In the genomic region with DNA sequence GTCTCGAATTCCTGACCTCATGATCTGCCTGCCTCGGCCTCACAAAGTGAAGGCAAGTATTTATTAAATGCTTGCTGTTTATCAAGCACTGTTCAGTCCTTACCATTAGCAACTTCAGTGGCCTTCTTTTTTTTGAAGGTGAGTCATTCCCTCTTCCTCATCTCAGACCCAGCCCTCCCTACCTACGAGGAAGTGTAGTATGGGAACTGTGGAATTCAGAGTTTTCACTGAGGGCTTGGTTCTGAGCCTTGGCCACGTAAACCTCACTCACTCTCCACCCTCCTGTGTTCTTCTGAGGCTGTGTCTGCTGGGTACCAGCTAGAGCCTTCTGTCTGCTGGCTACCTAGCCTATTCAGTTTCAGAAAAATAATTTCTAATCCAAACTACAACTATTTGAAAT, we compare ENCODE assay signal across 17 cellular contexts.
A peak's percentile ranks its signal among the peaks of the same experiment; 100 is the strongest.
DNase-seq lines count a peak whose midpoint lies in the region; ATAC-seq and TF ChIP-seq lines count a peak whose summit lies in the region.
"Had no signal": no experiment of that assay in that cellular context is flagged by ENCODE, and none has a peak within 500 bp of the region (broad histone marks: within the 10 kb centered on the region; RNA-seq: fewer than 3 reads in every experiment).

No MANE protein-coding gene starts in this region.

- 53% methylated on average over 4 of the region's 4 CpGs for WGBS in mammary epithelial cell (ENCODE audit: low coverage, missing lambda C conversion rate)

- H3K27me3 ChIP-seq in mammary epithelial cell (ENCODE audit: insufficient read depth, low read length): no peaks in the 10 kb centered on the region
- H3K27me3 ChIP-seq: SJSA1, transverse colon had no signal

- intact Hi-C loops in CD14-positive monocyte (cut with micrococcal nuclease): no loop called here
- intact Hi-C loops in mammary epithelial cell (cut with micrococcal nuclease): no loop called here

- H3K4me1 Mint-ChIP-seq in CD14-positive monocyte (peaks cover 23% of the 10 kb centered on the region), memory B cell (peaks cover 6% of the 10 kb centered on the region)

- CTCF ChIA-PET in mammary epithelial cell (lab: Charles Lee; ENCODE audit: low non-redundant PET): no interaction called here

- H3K4me3 Mint-ChIP-seq in CD14-positive monocyte (no peak overlapping the region), memory B cell (peak overlapping the region; percentile 19)
- H3K4me3 Mint-ChIP-seq: activated naive CD8-positive, alpha-beta T cell had no signal

- H3K36me3 ChIP-seq in mammary epithelial cell (ENCODE audit: insufficient read depth, low read length): no peaks in the 10 kb centered on the region
- H3K36me3 ChIP-seq: SJSA1, transverse colon had no signal

- H3K36me3 Mint-ChIP-seq in CD14-positive monocyte (no peaks in the 10 kb centered on the region), memory B cell (peaks cover 2% of the 10 kb centered on the region)

- peak overlapping the region; percentile 14 for H2AFZ ChIP-seq in mammary epithelial cell (ENCODE audit: low read depth, low read length)

- H3K4me3 ChIP-seq in mammary epithelial cell (replicated peaks in 1 of 3; ENCODE audit: insufficient read depth in 1 of 3, low read depth in 2 of 3, low read length in 3 of 3): no peak overlapping the region
- H3K4me3 ChIP-seq: SJSA1, transverse colon had no signal

- no peak for DNase-seq in CD14-positive monocyte (ENCODE audit: low spot score)
- peak; percentile 71 for DNase-seq in M059J (ENCODE audit: low read depth)
- DNase-seq in mammary epithelial cell: peak; percentile 82
- no peak for DNase-seq in memory B cell (ENCODE audit: low spot score in 2 of 2)
- no peak for DNase-seq in NCI-H2029 (lab: John Stamatoyannopoulos, UW)
- no peak for DNase-seq in HUDEP-2 (lab: John Stamatoyannopoulos, UW; ENCODE audit: unreplicated experiment in 76 of 76)
- DNase-seq in GM19240 (ENCODE audit: insufficient read length, low spot score): no peak
- DNase-seq: activated CD4-positive, CD25-positive, alpha-beta regulatory T cell; activated CD8-positive, alpha-beta memory T cell treated with anti-CD3 and anti-CD28 coated beads, Interleukin-2, amount 50 U/mL, for 48 hours; cortex of kidney; midbrain; NCI-H2107; stimulated activated CD4-positive, alpha-beta T cell treated with anti-CD3 and anti-CD28 coated beads, Interleukin-15, amount 100 ng/mL, for 24 hours; transverse colon had no signal

- H3K9me3 ChIP-seq in mammary epithelial cell (replicated peaks; ENCODE audit: insufficient read depth, low read length): no peaks in the 10 kb centered on the region
- H3K9me3 ChIP-seq: SJSA1, transverse colon had no signal

- H3K4me1 ChIP-seq in mammary epithelial cell (ENCODE audit: insufficient read depth, low read length): no peaks in the 10 kb centered on the region

- TF ChIP-seq CTCF in CD14-positive monocyte (IDR thresholded peaks at IDR 0.05): no peak
- TF ChIP-seq CTCF in mammary epithelial cell (conservative IDR thresholded peaks at IDR 0.05 in 1 of 2, IDR thresholded peaks at IDR 0.05 in 1 of 2; ENCODE audit: extremely low read depth in 1 of 2, insufficient read depth in 1 of 2, low read depth in 1 of 2, low read length in 2 of 2): no peak

- BruUV-seq in mammary epithelial cell (replicated peaks; lab: Mats Ljungman, UMichigan): no TSS peak

- ATAC-seq in memory B cell (ENCODE audit: low read depth): no peak
- no peak for ATAC-seq in HG02610 (IDR thresholded peaks at IDR 0.05; ENCODE audit: unreplicated experiment)

- no peaks in the 10 kb centered on the region for H4K20me1 ChIP-seq in mammary epithelial cell (ENCODE audit: insufficient read depth, low read length)

- peaks cover 0 to 5% (median 0%) of the 10 kb centered on the region in 7 donors for H3K9me3 Mint-ChIP-seq in CD14-positive monocyte
- H3K9me3 Mint-ChIP-seq in memory B cell: no peaks in the 10 kb centered on the region

- no peak overlapping the region for H3K9ac ChIP-seq in mammary epithelial cell (ENCODE audit: insufficient read depth, low read length)

- H3K4me2 ChIP-seq in mammary epithelial cell (ENCODE audit: insufficient read depth, low read depth, low read length): no peak overlapping the region

- in situ Hi-C loops in mammary epithelial cell (cut with MboI; ENCODE audit: low sequenced_read_pairs in 2 of 2): no loop called here

- dilution Hi-C loops in mammary epithelial cell (cut with HindIII; ENCODE audit: low sequenced_read_pairs): no loop called here

- H3K27ac Mint-ChIP-seq in CD14-positive monocyte: peak overlapping the region in 6 of 7 donors; percentile 57 to 79 (median 68)
- H3K27ac Mint-ChIP-seq in memory B cell: no peak overlapping the region
- H3K27ac Mint-ChIP-seq: activated naive CD8-positive, alpha-beta T cell had no signal

- H3K79me2 ChIP-seq in mammary epithelial cell (ENCODE audit: insufficient read depth, low read length): no peaks in the 10 kb centered on the region

- no peak overlapping the region for H3K27ac ChIP-seq in mammary epithelial cell (ENCODE audit: insufficient read depth, low read depth, low read length)
- H3K27ac ChIP-seq: SJSA1 had no signal

- no peaks in the 10 kb centered on the region for H3K27me3 Mint-ChIP-seq in CD14-positive monocyte (ENCODE audit: low read depth in 3 of 3)
- H3K27me3 Mint-ChIP-seq in memory B cell: no peaks in the 10 kb centered on the region
- H3K27me3 Mint-ChIP-seq: activated naive CD8-positive, alpha-beta T cell had no signal

Comparison
In these comparisons a context has a peak if more than half of its experiments do, and no peak if none do; other contexts are left out.
1. DNase-seq: peak in M059J (single experiment) and mammary epithelial cell (single experiment); none in CD14-positive monocyte (single experiment), memory B cell (0 of 2), NCI-H2029 (single experiment), HUDEP-2 (0 of 76) and GM19240 (single experiment).